ENCODE assay signal across 11 cellular contexts in the genomic region with DNA sequence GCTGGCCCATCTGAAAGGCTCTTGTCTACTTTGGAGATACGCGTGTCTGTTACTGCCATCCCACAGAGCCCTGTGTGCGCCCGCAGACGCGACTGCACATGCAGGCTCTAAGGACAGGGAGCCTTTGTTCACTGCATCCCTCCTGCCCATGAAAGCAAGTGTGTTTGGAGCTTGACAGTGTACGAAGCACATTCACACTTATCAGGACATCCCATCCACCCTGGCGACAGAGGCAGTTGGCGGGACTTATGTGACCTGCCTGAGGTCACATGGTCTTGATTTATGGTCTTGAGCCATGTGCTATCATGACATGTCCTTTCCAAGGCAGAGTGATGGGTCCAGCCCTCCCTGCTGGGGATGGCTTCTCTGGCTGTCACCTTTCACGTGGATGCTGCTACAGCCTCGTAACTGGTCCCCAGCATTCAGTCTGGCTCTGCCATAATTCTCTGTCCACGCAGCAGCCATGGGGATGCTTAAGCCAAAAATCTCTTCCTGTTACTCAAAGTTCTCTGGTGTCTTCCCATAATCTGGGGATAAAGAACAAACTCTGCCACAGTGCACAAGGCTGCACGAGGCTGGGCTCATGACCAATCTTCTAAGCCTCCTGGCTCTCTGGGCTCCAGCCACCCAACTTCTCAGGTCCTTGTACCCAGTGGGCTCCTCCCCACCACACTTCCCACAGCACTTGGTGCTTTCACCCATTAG. TPM values are rescaled to one million over a fixed set of nuclear protein-coding genes. Genes with fewer than 3 reads are reported as not detected.
A peak's percentile ranks its signal among the peaks of the same experiment; 100 is the strongest.
DNase-seq lines count a peak whose midpoint lies in the region; ATAC-seq and TF ChIP-seq lines count a peak whose summit lies in the region.
"Had no signal": no experiment of that assay in that cellular context is flagged by ENCODE, and none has a peak within 500 bp of the region (broad histone marks: within the 10 kb centered on the region; RNA-seq: fewer than 3 reads in every experiment).

No MANE protein-coding gene starts in this region.

- H3K4me3 Mint-ChIP-seq in activated T-cell treated with anti-CD3 and anti-CD28 coated beads, Interleukin-2, amount 50 U/mL, for 72 hours, result peak overlapping the region; percentile 9 to 54
- H3K4me3 Mint-ChIP-seq in activated T-cell treated with anti-CD3 and anti-CD28 coated beads, Interleukin-2, amount 50 U/mL, for 4 hours, result no peak overlapping the region
- no peak overlapping the region for H3K4me3 Mint-ChIP-seq in activated B cell treated with CpG ODN at 0.5 μM for 24 hours
- no peak overlapping the region for H3K4me3 Mint-ChIP-seq in progenitor cell of endocrine pancreas (ENCODE audit: low read depth)

- peak overlapping the region; percentile 92 for H3K27ac Mint-ChIP-seq in activated T-cell treated with anti-CD3 and anti-CD28 coated beads, Interleukin-2, amount 50 U/mL, for 72 hours
- H3K27ac Mint-ChIP-seq in activated B cell treated with CpG ODN at 0.5 μM for 24 hours (peak overlapping the region; percentile 79), progenitor cell of endocrine pancreas (no peak overlapping the region)

- ATAC-seq in activated T-cell treated with anti-CD3 and anti-CD28 coated beads, Interleukin-2, amount 50 U/mL, for 72 hours (replicated peaks in 1 of 2), result no peak
- no peak for ATAC-seq in activated T-cell treated with anti-CD3 and anti-CD28 coated beads, Interleukin-2, amount 50 U/mL, for 4 hours
- ATAC-seq in activated B cell treated with CpG ODN at 0.5 μM for 24 hours (ENCODE audit: low read depth), result no peak
- ATAC-seq in GM18909 (IDR thresholded peaks at IDR 0.05; ENCODE audit: poor library complexity, unreplicated experiment), result no peak
- ATAC-seq in HG03342 (IDR thresholded peaks at IDR 0.05; ENCODE audit: unreplicated experiment), result no peak

- intact Hi-C loops in activated B cell treated with CpG ODN at 0.5 μM for 24 hours (cut with micrococcal nuclease), result no loop called here

- TF ChIP-seq CTCF in activated B cell treated with CpG ODN at 0.5 μM for 24 hours (IDR thresholded peaks at IDR 0.05), result no peak
- no peak for TF ChIP-seq CTCF in progenitor cell of endocrine pancreas (IDR thresholded peaks at IDR 0.05; ENCODE audit: unreplicated experiment)

- POLR2A ChIA-PET in activated B cell treated with CpG ODN at 0.5 μM for 24 hours (lab: Charles Lee), result interaction anchor here (0.6 to 6.4 kb wide), 4 partner anchors 8 to 84 kb away, joined by 3 to 148 read pairs (median 37); a partner anchor contains a TSS

- no peaks in the 10 kb centered on the region for H3K27me3 Mint-ChIP-seq in activated T-cell treated with anti-CD3 and anti-CD28 coated beads, Interleukin-2, amount 50 U/mL, for 72 hours (ENCODE audit: low read depth)
- no peaks in the 10 kb centered on the region for H3K27me3 Mint-ChIP-seq in activated T-cell treated with anti-CD3 and anti-CD28 coated beads, Interleukin-2, amount 50 U/mL, for 4 hours (ENCODE audit: low read depth)
- H3K27me3 Mint-ChIP-seq in activated B cell treated with CpG ODN at 0.5 μM for 24 hours, result no peaks in the 10 kb centered on the region
- peaks cover 20% of the 10 kb centered on the region for H3K27me3 Mint-ChIP-seq in progenitor cell of endocrine pancreas

- no peak for DNase-seq in activated T-cell treated with anti-CD3 and anti-CD28 coated beads, Interleukin-2, amount 50 U/mL, for 72 hours
- DNase-seq in activated T-cell treated with anti-CD3 and anti-CD28 coated beads, Interleukin-2, amount 50 U/mL, for 4 hours, result no peak
- DNase-seq in activated B cell treated with CpG ODN at 0.5 μM for 24 hours, result no peak
- peak in 44 of 51 donors; percentile 22 to 94 (median 76) for DNase-seq in hypothalamus (lab: John Stamatoyannopoulos, UW)
- peak; percentile 37 to 97 (median 84) for DNase-seq in substantia nigra (lab: John Stamatoyannopoulos, UW)
- DNase-seq in progenitor cell of endocrine pancreas (ENCODE audit: low spot score, unreplicated experiment), result no peak
- DNase-seq: foreskin fibroblast, NCI-H1105 treated with DMSO at 0.1 percent for 48 hours had no signal

- peaks cover 71% of the 10 kb centered on the region for H3K4me1 Mint-ChIP-seq in activated T-cell treated with anti-CD3 and anti-CD28 coated beads, Interleukin-2, amount 50 U/mL, for 72 hours (ENCODE audit: low read depth)
- H3K4me1 Mint-ChIP-seq in activated T-cell treated with anti-CD3 and anti-CD28 coated beads, Interleukin-2, amount 50 U/mL, for 4 hours (ENCODE audit: low read depth), result peaks cover 45% of the 10 kb centered on the region
- peaks cover 86% of the 10 kb centered on the region for H3K4me1 Mint-ChIP-seq in activated B cell treated with CpG ODN at 0.5 μM for 24 hours
- peaks cover 1% of the 10 kb centered on the region for H3K4me1 Mint-ChIP-seq in progenitor cell of endocrine pancreas (ENCODE audit: low read depth)

- H3K36me3 Mint-ChIP-seq in activated T-cell treated with anti-CD3 and anti-CD28 coated beads, Interleukin-2, amount 50 U/mL, for 72 hours (ENCODE audit: insufficient read depth in 2 of 2), result peaks cover 2 to 11% of the 10 kb centered on the region in 2 donors
- H3K36me3 Mint-ChIP-seq in activated T-cell treated with anti-CD3 and anti-CD28 coated beads, Interleukin-2, amount 50 U/mL, for 4 hours (ENCODE audit: insufficient read depth), result peaks cover 15% of the 10 kb centered on the region
- H3K36me3 Mint-ChIP-seq in activated B cell treated with CpG ODN at 0.5 μM for 24 hours (ENCODE audit: low read depth) (peaks cover 38% of the 10 kb centered on the region), progenitor cell of endocrine pancreas (ENCODE audit: insufficient read depth) (no peaks in the 10 kb centered on the region)

- CTCF ChIA-PET in activated B cell treated with CpG ODN at 0.5 μM for 24 hours (lab: Charles Lee), result no interaction called here

- peak overlapping the region; percentile 98 for H3K27ac ChIP-seq in substantia nigra (ENCODE audit: low read depth, low read length, poor library complexity, severe bottlenecking)
- H3K27ac ChIP-seq: neutrophil had no signal

- H3K9me3 Mint-ChIP-seq in activated T-cell treated with anti-CD3 and anti-CD28 coated beads, Interleukin-2, amount 50 U/mL, for 72 hours, result no peaks in the 10 kb centered on the region
- no peaks in the 10 kb centered on the region for H3K9me3 Mint-ChIP-seq in activated T-cell treated with anti-CD3 and anti-CD28 coated beads, Interleukin-2, amount 50 U/mL, for 4 hours
- H3K9me3 Mint-ChIP-seq in activated B cell treated with CpG ODN at 0.5 μM for 24 hours (no peaks in the 10 kb centered on the region), progenitor cell of endocrine pancreas (ENCODE audit: low read depth) (no peaks in the 10 kb centered on the region)

RNA-seq across cellular contexts. Expression of a gene that starts 36.3 kb away (rescaled TPM):
- 10 to 100 TPM; 10.4 to 10.5 TPM for total RNA-seq in activated T-cell treated with anti-CD3 and anti-CD28 coated beads, Interleukin-2, amount 50 U/mL, for 72 hours
- total RNA-seq in activated T-cell treated with anti-CD3 and anti-CD28 coated beads, Interleukin-2, amount 50 U/mL, for 4 hours, result 1 to 10 TPM; 1.3 to 1.9 (median 1.4) TPM
- total RNA-seq in activated B cell treated with CpG ODN at 0.5 μM for 24 hours (0.93 and 1.2 TPM in 2 replicates), progenitor cell of endocrine pancreas (12.6 and 13.8 TPM in 2 replicates)

Comparison
In these comparisons a context has a peak if more than half of its experiments do, and no peak if none do; other contexts are left out.
1. H3K4me3 Mint-ChIP-seq: peak in activated T-cell treated with anti-CD3 and anti-CD28 coated beads, Interleukin-2, amount 50 U/mL, for 72 hours (2 of 2); none in activated T-cell treated with anti-CD3 and anti-CD28 coated beads, Interleukin-2, amount 50 U/mL, for 4 hours (single experiment), activated B cell treated with CpG ODN at 0.5 μM for 24 hours (single experiment) and progenitor cell of endocrine pancreas (single experiment).
2. DNase-seq: peak in hypothalamus (44 of 51) and substantia nigra (49 of 49); none in activated T-cell treated with anti-CD3 and anti-CD28 coated beads, Interleukin-2, amount 50 U/mL, for 72 hours (0 of 2), activated T-cell treated with anti-CD3 and anti-CD28 coated beads, Interleukin-2, amount 50 U/mL, for 4 hours (single experiment), activated B cell treated with CpG ODN at 0.5 μM for 24 hours (single experiment) and progenitor cell of endocrine pancreas (single experiment).